Comparison of ENCODE assay signal across 1 cellular context in genomic region chr7:78473902-78474301, GRCh38.
TF ChIP-seq lines count a peak whose summit lies in the region.

No MANE protein-coding gene starts in this region.

TF ChIP-seq in H1, 55 proteins besides CTCF, POLR2A, EP300 and RAD21 (continued from another document):
- TF ChIP-seq EGR1 (IDR thresholded peaks at IDR 0.05; ENCODE audit: borderline replicate concordance, low read depth, low read length) (no peak), POU5F1 (IDR thresholded peaks at IDR 0.05; ENCODE audit: low read depth, low read length) (no peak), KDM1A (IDR thresholded peaks at IDR 0.05; ENCODE audit: borderline replicate concordance, low read length) (no peak), TCF12 (IDR thresholded peaks at IDR 0.05; ENCODE audit: low read depth, low read length) (no peak), RFX5 (IDR thresholded peaks at IDR 0.05; ENCODE audit: borderline replicate concordance, low read depth, low read length) (no peak), KDM5A (IDR thresholded peaks at IDR 0.05; ENCODE audit: low read length) (no peak), SP2 (IDR thresholded peaks at IDR 0.05; ENCODE audit: low read length) (no peak), CHD7 (IDR thresholded peaks at IDR 0.05; ENCODE audit: insufficient replicate concordance, low read length) (no peak)
